ENCODE assay signal across 30 cellular contexts in genomic region chr6:35769211-35769610, GRCh38. TPM values are rescaled to one million over a fixed set of nuclear protein-coding genes. Genes with fewer than 3 reads are reported as not detected.
DNase-seq lines count a peak whose midpoint lies in the region; ATAC-seq, FAIRE-seq and TF ChIP-seq lines count a peak whose summit lies in the region.
"Had no signal": no experiment of that assay in that cellular context is flagged by ENCODE, and none has a peak within 500 bp of the region (broad histone marks: within the 10 kb centered on the region; RNA-seq: fewer than 3 reads in every experiment).

No MANE protein-coding gene starts in this region.

- H3K27me3 Mint-ChIP-seq in memory B cell, result peaks cover under 1% of the 10 kb centered on the region
- peaks cover 8% of the 10 kb centered on the region for H3K27me3 Mint-ChIP-seq in activated CD4-positive, alpha-beta memory T cell treated with anti-CD3 and anti-CD28 coated beads for 36 hours

- no peak overlapping the region for H4K12ac ChIP-seq in trophoblast cell (ENCODE audit: low read depth, low read length)

- H3K4me3 Mint-ChIP-seq in memory B cell, result peak overlapping the region; percentile 27
- no peak overlapping the region for H3K4me3 Mint-ChIP-seq in activated CD4-positive, alpha-beta memory T cell treated with anti-CD3 and anti-CD28 coated beads for 36 hours
- H3K4me3 Mint-ChIP-seq: CD14-positive monocyte; CD4-positive, alpha-beta memory T cell; CD4-positive, CD25-positive, alpha-beta regulatory T cell; CD8-positive, alpha-beta memory T cell had no signal

- POLR2A ChIA-PET in H1 (lab: Charles Lee; ENCODE audit: partially characterized antibody), result interaction anchor here (0.7 to 1.3 kb wide), 2 partner anchors 15 to 20 kb away, joined by 4 to 7 read pairs; no protein-coding TSS in a partner anchor
- POLR2A ChIA-PET in activated CD4-positive, alpha-beta memory T cell treated with anti-CD3 and anti-CD28 coated beads for 36 hours (lab: Charles Lee), result no interaction called here

- H3K18ac ChIP-seq in H1 (ENCODE audit: extremely low read depth, low read length), result no peak overlapping the region
- no peak overlapping the region for H3K18ac ChIP-seq in trophoblast cell (ENCODE audit: low read length)

- FAIRE-seq in H1 (lab: Jason Lieb, UNC), result no peak
- FAIRE-seq: A204.1, GM12878, GM19239 had no signal

- H3K4me1 ChIP-seq in H1 (replicated peaks in 1 of 4; ENCODE audit: control insufficient read depth in 3 of 4, insufficient read depth in 4 of 4, low read length in 3 of 4) (peaks cover 0 to 11% (median 0%) of the 10 kb centered on the region in 4 experiments; a peak in 2 of 7 replicates), trophoblast cell (ENCODE audit: control insufficient read depth in 1 of 2, insufficient read depth in 2 of 2, low read length in 2 of 2) (no peaks in the 10 kb centered on the region)
- H3K4me1 ChIP-seq: BE2C had no signal

- DNase-seq in H1 (ENCODE audit: low read depth in 1 of 2, low spot score in 2 of 2) (no peak), memory B cell (ENCODE audit: low spot score in 2 of 2) (no peak), trophoblast cell (peak; percentile 88 to 96), globus pallidus (ENCODE audit: low spot score) (no peak)
- DNase-seq in activated CD4-positive, alpha-beta memory T cell treated with anti-CD3 and anti-CD28 coated beads for 36 hours, result no peak
- DNase-seq: 8988T; ACHN; BE2C; C1 segment of cervical spinal cord; CD4-positive, alpha-beta memory T cell; CD4-positive, CD25-positive, alpha-beta regulatory T cell; CD8-positive, alpha-beta memory T cell; COR-L47; DMS 273 treated with DMSO at 0.1 percent for 48 hours; DMS153; DMS53; DMS79; DND-41; EL; GDM1 had no signal

- H2BK5ac ChIP-seq in H1 (ENCODE audit: low read depth, low read length), result no peak overlapping the region
- H2BK5ac ChIP-seq in trophoblast cell (ENCODE audit: low read depth, low read length, poor library complexity), result no peak overlapping the region

- peak overlapping the region; percentile 89; the same call in 1 of the 2 replicates for H2BK15ac ChIP-seq in H1 (ENCODE audit: low read length)

- peaks cover 24% of the 10 kb centered on the region for H3K4me1 Mint-ChIP-seq in memory B cell
- H3K4me1 Mint-ChIP-seq in activated CD4-positive, alpha-beta memory T cell treated with anti-CD3 and anti-CD28 coated beads for 36 hours (ENCODE audit: low read depth), result peaks cover under 1% of the 10 kb centered on the region

- H3K9ac ChIP-seq in H1 (replicated peaks in 1 of 4; ENCODE audit: extremely low read depth in 1 of 4, low read depth in 3 of 4, low read length in 3 of 4) (no peak overlapping the region), trophoblast cell (ENCODE audit: low read length) (no peak overlapping the region)
- H3K9ac ChIP-seq: BLaER1 had no signal

- H3K79me1 ChIP-seq in H1 (ENCODE audit: low read depth, low read length) (no peaks in the 10 kb centered on the region), trophoblast cell (ENCODE audit: low read length) (no peaks in the 10 kb centered on the region)

- H4K20me1 ChIP-seq in H1 (replicated peaks in 1 of 2; ENCODE audit: control insufficient read depth in 1 of 2, insufficient read depth in 2 of 2, low read length in 2 of 2), result no peaks in the 10 kb centered on the region
- H4K20me1 ChIP-seq: BLaER1 had no signal

- no peaks in the 10 kb centered on the region for H3K79me2 ChIP-seq in H1 (ENCODE audit: control insufficient read depth in 1 of 2, insufficient read depth in 2 of 2, low read length in 2 of 2)
- H3K79me2 ChIP-seq in trophoblast cell (ENCODE audit: control insufficient read depth, insufficient read depth, low read length, poor library complexity), result no peaks in the 10 kb centered on the region

- intact Hi-C loops in activated CD4-positive, alpha-beta memory T cell treated with anti-CD3 and anti-CD28 coated beads for 36 hours (cut with micrococcal nuclease), result no loop called here

- no peaks in the 10 kb centered on the region for H3K9me3 ChIP-seq in H1 (ENCODE audit: insufficient read depth in 2 of 2, low read depth in 1 of 2, low read length in 1 of 2)
- no peaks in the 10 kb centered on the region for H3K9me3 ChIP-seq in trophoblast cell (ENCODE audit: insufficient read depth, low read depth, low read length)
- H3K9me3 ChIP-seq: BE2C, BLaER1 had no signal

- no peak for TF ChIP-seq RAD21 in H1 (IDR thresholded peaks at IDR 0.05 in 1 of 2, conservative IDR thresholded peaks at IDR 0.05 in 1 of 2; ENCODE audit: low read depth in 2 of 2, low read length in 2 of 2)

- no peak overlapping the region for H2BK120ac ChIP-seq in H1 (replicated peaks; ENCODE audit: low read depth, low read length)
- no peak overlapping the region for H2BK120ac ChIP-seq in trophoblast cell (ENCODE audit: insufficient read depth, low read length, poor library complexity)

- H3K36me3 Mint-ChIP-seq in memory B cell, result no peaks in the 10 kb centered on the region
- no peaks in the 10 kb centered on the region for H3K36me3 Mint-ChIP-seq in activated CD4-positive, alpha-beta memory T cell treated with anti-CD3 and anti-CD28 coated beads for 36 hours
- H3K36me3 Mint-ChIP-seq: CD14-positive monocyte; CD4-positive, alpha-beta memory T cell; CD4-positive, CD25-positive, alpha-beta regulatory T cell; CD8-positive, alpha-beta memory T cell had no signal

- no peak for TF ChIP-seq POLR2A in H1 (IDR thresholded peaks at IDR 0.05; ENCODE audit: control extremely low read depth in 1 of 2, low read depth in 2 of 2, low read length in 2 of 2)

- no peak overlapping the region for H3K23ac ChIP-seq in H1 (ENCODE audit: insufficient read length)
- no peak overlapping the region for H3K23ac ChIP-seq in trophoblast cell (ENCODE audit: low read length)

- no peak overlapping the region for H3K56ac ChIP-seq in H1 (replicated peaks; ENCODE audit: insufficient read length, low read depth, low read length)

- H2AFZ ChIP-seq in H1 (ENCODE audit: low read length) (no peak overlapping the region), trophoblast cell (ENCODE audit: insufficient read depth, low read length, poor library complexity) (no peak overlapping the region)

- H3K23me2 ChIP-seq in H1 (ENCODE audit: low read depth, low read length), result peaks cover under 1% of the 10 kb centered on the region

- H3K14ac ChIP-seq in H1 (ENCODE audit: insufficient read length) (no peak overlapping the region), trophoblast cell (ENCODE audit: low read length) (no peak overlapping the region)

- H3K4me2 ChIP-seq in H1 (ENCODE audit: insufficient read depth in 1 of 2, low read depth in 2 of 2, low read length in 2 of 2), result no peak overlapping the region
- no peak overlapping the region for H3K4me2 ChIP-seq in trophoblast cell (ENCODE audit: low read length)

- H2AK5ac ChIP-seq in H1 (ENCODE audit: low read depth, low read length) (no peak overlapping the region), trophoblast cell (ENCODE audit: low read length) (no peak overlapping the region)

- H3K9me3 Mint-ChIP-seq in memory B cell, result no peaks in the 10 kb centered on the region
- H3K9me3 Mint-ChIP-seq in activated CD4-positive, alpha-beta memory T cell treated with anti-CD3 and anti-CD28 coated beads for 36 hours, result no peaks in the 10 kb centered on the region
- H3K9me3 Mint-ChIP-seq: CD8-positive, alpha-beta memory T cell had no signal

- H3K4ac ChIP-seq in H1 (replicated peaks; ENCODE audit: insufficient read length, low read depth, low read length) (no peak overlapping the region), trophoblast cell (ENCODE audit: low read depth, low read length) (no peak overlapping the region)

- H3K4me3 ChIP-seq in H1 (ENCODE audit: extremely low read depth in 1 of 4, insufficient read depth in 2 of 4, low read depth in 3 of 4, low read length in 4 of 4) (no peak overlapping the region), trophoblast cell (ENCODE audit: low read depth, low read length) (no peak overlapping the region)
- H3K4me3 ChIP-seq: BLaER1, GM12878 had no signal

- CTCF ChIA-PET in H1 (lab: Charles Lee; ENCODE audit: partially characterized antibody), result interaction anchor here (1.1 to 2.2 kb wide), 6 partner anchors 10 to 478 kb away, joined by 3 to 6 read pairs (median 4); partner anchors contain the start of gene ARMC12
- CTCF ChIA-PET in activated CD4-positive, alpha-beta memory T cell treated with anti-CD3 and anti-CD28 coated beads for 36 hours (lab: Charles Lee), result no interaction called here

- H3K27me3 ChIP-seq in H1 (replicated peaks in 1 of 4; ENCODE audit: control insufficient read depth in 3 of 4, extremely low read depth in 1 of 4, insufficient read depth in 3 of 4, low read length in 3 of 4) (peaks cover 0 to 4% (median 0%) of the 10 kb centered on the region in 4 experiments; a peak in 2 of 7 replicates), trophoblast cell (ENCODE audit: insufficient read depth, low read length) (no peaks in the 10 kb centered on the region)
- H3K27me3 ChIP-seq: BE2C, BLaER1 had no signal

- H4K8ac ChIP-seq in H1 (ENCODE audit: extremely low read depth, insufficient read depth, low read length), result no peak overlapping the region
- no peak overlapping the region for H4K8ac ChIP-seq in trophoblast cell (ENCODE audit: low read depth, low read length)

- no peak for TF ChIP-seq EP300 in H1 (IDR thresholded peaks at IDR 0.05; ENCODE audit: borderline replicate concordance in 1 of 2, low read depth in 2 of 2, low read length in 2 of 2)

- H4K91ac ChIP-seq in H1 (replicated peaks; ENCODE audit: insufficient read length, low read length) (no peak overlapping the region), trophoblast cell (ENCODE audit: low read depth, low read length) (no peak overlapping the region)

- H3K36me3 ChIP-seq in H1 (ENCODE audit: control insufficient read depth in 2 of 4, insufficient read depth in 4 of 4, low read length in 3 of 4) (no peaks in the 10 kb centered on the region), trophoblast cell (ENCODE audit: control insufficient read depth in 1 of 2, insufficient read depth in 2 of 2, low read length in 2 of 2) (no peaks in the 10 kb centered on the region)
- H3K36me3 ChIP-seq: BE2C, BLaER1 had no signal

- H3K27ac Mint-ChIP-seq in memory B cell, result no peak overlapping the region
- H3K27ac Mint-ChIP-seq in activated CD4-positive, alpha-beta memory T cell treated with anti-CD3 and anti-CD28 coated beads for 36 hours, result no peak overlapping the region
- H3K27ac Mint-ChIP-seq: CD14-positive monocyte; CD4-positive, alpha-beta memory T cell; CD4-positive, CD25-positive, alpha-beta regulatory T cell; CD8-positive, alpha-beta memory T cell had no signal

- H2BK20ac ChIP-seq in H1 (ENCODE audit: low read length), result no peak overlapping the region

- no peak for TF ChIP-seq CTCF in H1 (IDR thresholded peaks at IDR 0.05; ENCODE audit: control extremely low read depth in 1 of 3, insufficient read depth in 1 of 3, low read depth in 1 of 3, low read length in 3 of 3)

- H4K5ac ChIP-seq in H1 (ENCODE audit: insufficient read length, low read depth, low read length), result no peak overlapping the region

- 88% methylated on average over 4 of the region's 4 CpGs; no CpG with 5 or more reads in 1 of the 2 experiments for WGBS in H1 (ENCODE audit: extremely low coverage in 1 of 2, insufficient coverage in 1 of 2, insufficient read length in 1 of 2, insufficient replicate concordance in 2 of 2, low coverage in 1 of 2, low lambda C conversion rate in 2 of 2, missing lambda C conversion rate in 1 of 2), 2 experiments
- WGBS in trophoblast cell (ENCODE audit: extremely low coverage, insufficient coverage, insufficient read length), result no CpG with 5 or more reads among the region's 4 CpGs

- no peak overlapping the region for H3K27ac ChIP-seq in H1 (ENCODE audit: low read depth, low read length)
- no peak overlapping the region for H3K27ac ChIP-seq in trophoblast cell (ENCODE audit: low read depth, low read length)
- H3K27ac ChIP-seq: BLaER1 had no signal

- H2BK12ac ChIP-seq in H1 (ENCODE audit: low read depth, low read length) (no peak overlapping the region), trophoblast cell (ENCODE audit: low read length) (no peak overlapping the region)

- ATAC-seq in memory B cell (ENCODE audit: low read depth) (no peak), HG03139 (IDR thresholded peaks at IDR 0.05; ENCODE audit: unreplicated experiment) (no peak)

RNA-seq across cellular contexts. Expression of gene CLPSL2, which starts 7.2 kb away (rescaled TPM):
- total RNA-seq in H1 (2021; fragmentation: NEBNext Ultra II Directional; extraction: Animal tissue kit (Norgen Biotek cat#: 25700)), result 1.4 TPM in 2 replicates
- 3.2 and 3.4 TPM in 2 replicates for polyA plus RNA-seq in H1 (2011; rRNA removed)
- polyA plus RNA-seq in H1 (2011; cell fraction: cytosol; rRNA removed), result 1.0 TPM
- polyA plus RNA-seq in H1 (2011; cell fraction: nucleus; rRNA removed), result 3.3 TPM
- 2.6 to 6.7 TPM (median 5.0 TPM) in 4 replicates for polyA plus RNA-seq in H1 (2012, experiment 1 of 2)
- polyA plus RNA-seq in H1 (2012, experiment 2 of 2), result not detected
- 4.3 TPM for polyA plus RNA-seq in H1 (2013, experiment 1 of 2)
- polyA plus RNA-seq in H1 (2013, experiment 2 of 2), result 4.7 TPM
- not detected in 2 replicates for polyA minus RNA-seq in H1 (2011; rRNA and poly(A)+ RNA removed)
- not detected for polyA minus RNA-seq in H1 (2011; cell fraction: cytosol; rRNA and poly(A)+ RNA removed)
- polyA minus RNA-seq in H1 (2011; cell fraction: nucleus; rRNA and poly(A)+ RNA removed), result 2.7 TPM
- 0.22 TPM in 1 of 2 replicates, not detected in the other for polyA plus RNA-seq in trophoblast cell (2013)
- not detected for total RNA-seq in activated CD4-positive, alpha-beta memory T cell treated with anti-CD3 and anti-CD28 coated beads for 36 hours
- total RNA-seq: A673; CD4-positive, alpha-beta memory T cell; CD4-positive, CD25-positive, alpha-beta regulatory T cell; CD8-positive, alpha-beta memory T cell; Daoy; G401 had no signal
- polyA plus RNA-seq: AG04450; CD14-positive monocyte; CD4-positive, alpha-beta memory T cell; CD4-positive, CD25-positive, alpha-beta regulatory T cell; CD8-positive, alpha-beta memory T cell had no signal

RNA-seq across cellular contexts. Expression of gene CLPSL1, which starts 11.6 kb away (rescaled TPM):
- not detected in 2 replicates for total RNA-seq in H1 (2021; fragmentation: NEBNext Ultra II Directional; extraction: Animal tissue kit (Norgen Biotek cat#: 25700))
- polyA plus RNA-seq in H1 (2011; rRNA removed), result 0.88 TPM in 1 of 2 replicates, not detected in the other
- polyA plus RNA-seq in H1 (2011; cell fraction: cytosol; rRNA removed), result 0.58 TPM
- 0.40 TPM for polyA plus RNA-seq in H1 (2011; cell fraction: nucleus; rRNA removed)
- 0.36 TPM in 1 of 4 replicates, not detected in the others for polyA plus RNA-seq in H1 (2012, experiment 1 of 2)
- polyA plus RNA-seq in H1 (2012, experiment 2 of 2), result not detected
- polyA plus RNA-seq in H1 (2013, experiment 1 of 2), result 0.32 TPM
- polyA plus RNA-seq in H1 (2013, experiment 2 of 2), result 0.26 TPM
- not detected in 2 replicates for polyA minus RNA-seq in H1 (2011; rRNA and poly(A)+ RNA removed)
- polyA minus RNA-seq in H1 (2011; cell fraction: cytosol; rRNA and poly(A)+ RNA removed), result not detected
- polyA minus RNA-seq in H1 (2011; cell fraction: nucleus; rRNA and poly(A)+ RNA removed), result not detected
- polyA plus RNA-seq in trophoblast cell (2013), result not detected in 2 replicates
- not detected for total RNA-seq in activated CD4-positive, alpha-beta memory T cell treated with anti-CD3 and anti-CD28 coated beads for 36 hours
- total RNA-seq: A673; CD4-positive, alpha-beta memory T cell; CD4-positive, CD25-positive, alpha-beta regulatory T cell; CD8-positive, alpha-beta memory T cell; Daoy; G401; GM12878 had no signal
- polyA plus RNA-seq: AG04450; CD14-positive monocyte; CD4-positive, alpha-beta memory T cell; CD4-positive, CD25-positive, alpha-beta regulatory T cell; CD8-positive, alpha-beta memory T cell; GM12878 had no signal

RNA-seq across cellular contexts. Expression of gene CLPS, which starts 27.9 kb away (rescaled TPM):
- total RNA-seq in H1 (2021; fragmentation: NEBNext Ultra II Directional; extraction: Animal tissue kit (Norgen Biotek cat#: 25700)), result not detected in 2 replicates
- not detected in 2 replicates for polyA plus RNA-seq in H1 (2011; rRNA removed)
- polyA plus RNA-seq in H1 (2011; cell fraction: cytosol; rRNA removed), result not detected
- polyA plus RNA-seq in H1 (2011; cell fraction: nucleus; rRNA removed), result not detected
- not detected in 4 replicates for polyA plus RNA-seq in H1 (2012, experiment 1 of 2)
- polyA plus RNA-seq in H1 (2012, experiment 2 of 2), result not detected
- not detected for polyA plus RNA-seq in H1 (2013, experiment 1 of 2)
- not detected for polyA plus RNA-seq in H1 (2013, experiment 2 of 2)
- not detected in 2 replicates for polyA minus RNA-seq in H1 (2011; rRNA and poly(A)+ RNA removed)
- not detected for polyA minus RNA-seq in H1 (2011; cell fraction: cytosol; rRNA and poly(A)+ RNA removed)
- polyA minus RNA-seq in H1 (2011; cell fraction: nucleus; rRNA and poly(A)+ RNA removed), result not detected
- not detected in 2 replicates for polyA plus RNA-seq in trophoblast cell (2013)
- total RNA-seq in activated CD4-positive, alpha-beta memory T cell treated with anti-CD3 and anti-CD28 coated beads for 36 hours, result not detected
- total RNA-seq: A673; CD4-positive, alpha-beta memory T cell; CD4-positive, CD25-positive, alpha-beta regulatory T cell; CD8-positive, alpha-beta memory T cell; Daoy; G401 had no signal
- polyA plus RNA-seq: AG04450; CD14-positive monocyte; CD4-positive, alpha-beta memory T cell; CD4-positive, CD25-positive, alpha-beta regulatory T cell; CD8-positive, alpha-beta memory T cell; GM12878 had no signal

RNA-seq across cellular contexts. Expression of gene ARMC12, which starts 32.4 kb away (rescaled TPM):
- 0.78 and 0.86 TPM in 2 replicates for total RNA-seq in H1 (2021; fragmentation: NEBNext Ultra II Directional; extraction: Animal tissue kit (Norgen Biotek cat#: 25700))
- polyA plus RNA-seq in H1 (2011; rRNA removed), result 3.7 and 3.9 TPM in 2 replicates
- polyA plus RNA-seq in H1 (2011; cell fraction: cytosol; rRNA removed), result 3.5 TPM
- 14.4 TPM for polyA plus RNA-seq in H1 (2011; cell fraction: nucleus; rRNA removed)
- polyA plus RNA-seq in H1 (2012, experiment 1 of 2), result 1.2 to 2.6 TPM (median 1.4 TPM) in 4 replicates
- 0.91 TPM for polyA plus RNA-seq in H1 (2012, experiment 2 of 2)
- polyA plus RNA-seq in H1 (2013, experiment 1 of 2), result 1.4 TPM
- polyA plus RNA-seq in H1 (2013, experiment 2 of 2), result 0.94 TPM
- polyA minus RNA-seq in H1 (2011; rRNA and poly(A)+ RNA removed), result 0.63 and 0.66 TPM in 2 replicates
- polyA minus RNA-seq in H1 (2011; cell fraction: cytosol; rRNA and poly(A)+ RNA removed), result not detected
- polyA minus RNA-seq in H1 (2011; cell fraction: nucleus; rRNA and poly(A)+ RNA removed), result 0.80 TPM
- polyA plus RNA-seq in trophoblast cell (2013), result 0.15 and 0.18 TPM in 2 replicates
- total RNA-seq in activated CD4-positive, alpha-beta memory T cell treated with anti-CD3 and anti-CD28 coated beads for 36 hours, result 1 to 10 TPM; 1.5 to 1.6 TPM
- total RNA-seq: G401 had no signal
- polyA plus RNA-seq: CD14-positive monocyte; CD4-positive, CD25-positive, alpha-beta regulatory T cell had no signal

RNA-seq across cellular contexts. Expression of gene LHFPL5, which starts 35.9 kb away (rescaled TPM):
- total RNA-seq in H1 (2021; fragmentation: NEBNext Ultra II Directional; extraction: Animal tissue kit (Norgen Biotek cat#: 25700)), result not detected in 2 replicates
- 0.03 TPM in 1 of 2 replicates, not detected in the other for polyA plus RNA-seq in H1 (2011; rRNA removed)
- not detected for polyA plus RNA-seq in H1 (2011; cell fraction: cytosol; rRNA removed)
- not detected for polyA plus RNA-seq in H1 (2011; cell fraction: nucleus; rRNA removed)
- polyA plus RNA-seq in H1 (2012, experiment 1 of 2), result not detected in 4 replicates
- not detected for polyA plus RNA-seq in H1 (2012, experiment 2 of 2)
- polyA plus RNA-seq in H1 (2013, experiment 1 of 2), result not detected
- 0.02 TPM for polyA plus RNA-seq in H1 (2013, experiment 2 of 2)
- polyA minus RNA-seq in H1 (2011; rRNA and poly(A)+ RNA removed), result not detected in 2 replicates
- polyA minus RNA-seq in H1 (2011; cell fraction: cytosol; rRNA and poly(A)+ RNA removed), result not detected
- not detected for polyA minus RNA-seq in H1 (2011; cell fraction: nucleus; rRNA and poly(A)+ RNA removed)
- not detected in 2 replicates for polyA plus RNA-seq in trophoblast cell (2013)
- not detected for total RNA-seq in activated CD4-positive, alpha-beta memory T cell treated with anti-CD3 and anti-CD28 coated beads for 36 hours
- total RNA-seq: A673; CD4-positive, alpha-beta memory T cell; CD4-positive, CD25-positive, alpha-beta regulatory T cell; CD8-positive, alpha-beta memory T cell; Daoy; G401 had no signal
- polyA plus RNA-seq: AG04450; CD14-positive monocyte; CD4-positive, alpha-beta memory T cell; CD4-positive, CD25-positive, alpha-beta regulatory T cell; CD8-positive, alpha-beta memory T cell; GM12878 had no signal

Comparison
In these comparisons a context has a peak if more than half of its experiments do, and no peak if none do; other contexts are left out.
1. DNase-seq: peak in trophoblast cell (2 of 2); none in H1 (0 of 2), memory B cell (0 of 2), globus pallidus (single experiment) and activated CD4-positive, alpha-beta memory T cell treated with anti-CD3 and anti-CD28 coated beads for 36 hours (single experiment).